ENCODE assay signal across 22 cellular contexts in genomic region chr12:109637341-109637740, GRCh38.
DNase-seq lines count a peak whose midpoint lies in the region; ATAC-seq and TF ChIP-seq lines count a peak whose summit lies in the region.
"Had no signal": no experiment of that assay in that cellular context is flagged by ENCODE, and none has a peak within 500 bp of the region (broad histone marks: within the 10 kb centered on the region; RNA-seq: fewer than 3 reads in every experiment).

No MANE protein-coding gene starts in this region.

- POLR2A ChIA-PET in activated CD4-positive, alpha-beta T cell treated with anti-CD3 and anti-CD28 coated beads, Interleukin-2, amount 10 ng/mL, durations not matched to agents 7 days and 5 days (lab: Charles Lee): no interaction called here

- WGBS in transverse colon (ENCODE audit: low coverage in 1 of 2), 2 donors: 11% methylated on average over 6 of the region's 6 CpGs; no CpG with 5 or more reads in 1 of the 2 donors

- peaks cover 8% of the 10 kb centered on the region for H3K9me3 Mint-ChIP-seq in activated CD4-positive, alpha-beta T cell treated with anti-CD3 and anti-CD28 coated beads, Interleukin-2, amount 10 ng/mL, durations not matched to agents 7 days and 5 days

- no peaks in the 10 kb centered on the region for H3K4me1 Mint-ChIP-seq in activated CD4-positive, alpha-beta T cell treated with anti-CD3 and anti-CD28 coated beads, Interleukin-2, amount 10 ng/mL, durations not matched to agents 7 days and 5 days
- H3K4me1 Mint-ChIP-seq: T-cell had no signal

- H3K27ac ChIP-seq in WERI-Rb-1: peak overlapping the region; percentile 72
- H3K27ac ChIP-seq in transverse colon: no peak overlapping the region
- H3K27ac ChIP-seq: 22Rv1, KMS-11, SJSA1 had no signal

- ATAC-seq in HG02588 (IDR thresholded peaks at IDR 0.05; ENCODE audit: unreplicated experiment): no peak
- ATAC-seq: GM12878, HCT116, HepG2, T-cell had no signal

- H3K4me1 ChIP-seq in transverse colon: no peaks in the 10 kb centered on the region
- H3K4me1 ChIP-seq: BE2C, SJSA1 had no signal

- H3K36me3 ChIP-seq in WERI-Rb-1: no peaks in the 10 kb centered on the region
- no peaks in the 10 kb centered on the region for H3K36me3 ChIP-seq in transverse colon
- H3K36me3 ChIP-seq: BE2C, SJSA1 had no signal

- TF ChIP-seq POLR2A in transverse colon (IDR thresholded peaks at IDR 0.05): no peak

- no peak for TF ChIP-seq CTCF in WERI-Rb-1 (IDR thresholded peaks at IDR 0.05; ENCODE audit: low read depth, low read length)
- TF ChIP-seq CTCF in transverse colon (IDR thresholded peaks at IDR 0.05): no peak

- in situ Hi-C loops in transverse colon (cut with MboI; ENCODE audit: low pct_ligation_motif_present in 1 of 4, low pct_unique_long_range_greater_than_20kb in 1 of 4, low sequenced_read_pairs in 3 of 4): no loop called here

- TF ChIP-seq EP300 in transverse colon (IDR thresholded peaks at IDR 0.05; ENCODE audit: low read depth): no peak

- H3K4me3 Mint-ChIP-seq in activated CD4-positive, alpha-beta T cell treated with anti-CD3 and anti-CD28 coated beads, Interleukin-2, amount 10 ng/mL, durations not matched to agents 7 days and 5 days: no peak overlapping the region
- H3K4me3 Mint-ChIP-seq: CD4-positive, alpha-beta T cell; T-cell had no signal

- H3K9me3 ChIP-seq in WERI-Rb-1 (ENCODE audit: severe bottlenecking) (peaks cover 2% of the 10 kb centered on the region), transverse colon (no peaks in the 10 kb centered on the region)
- H3K9me3 ChIP-seq: BE2C, SJSA1 had no signal

- DNase-seq in DMS53 (lab: John Stamatoyannopoulos, UW): peak; percentile 23
- DNase-seq in DMS53 treated with DMSO at 0.1 percent for 48 hours (lab: John Stamatoyannopoulos, UW; ENCODE audit: unreplicated experiment): no peak
- DNase-seq in DMS 273 treated with DMSO at 0.1 percent for 48 hours (lab: John Stamatoyannopoulos, UW): peak; percentile 81
- DNase-seq in NCI-H2171 treated with DMSO at 0.1 percent for 48 hours (lab: John Stamatoyannopoulos, UW): peak; percentile 96
- peak; percentile 34 for DNase-seq in WERI-Rb-1
- DNase-seq in transverse colon: no peak
- no peak for DNase-seq in activated CD4-positive, alpha-beta T cell treated with anti-CD3 and anti-CD28 coated beads, Interleukin-2, amount 10 ng/mL, durations not matched to agents 7 days and 5 days
- DNase-seq: BE2C; Calu3; CD4-positive, alpha-beta T cell; GDM1; NCI-H1048; NCI-H187 treated with DMSO at 0.1 percent for 48 hours; NCI-H510A; T-cell had no signal

- CTCF ChIA-PET in activated CD4-positive, alpha-beta T cell treated with anti-CD3 and anti-CD28 coated beads, Interleukin-2, amount 10 ng/mL, durations not matched to agents 7 days and 5 days (lab: Charles Lee): interaction anchor here (0.6 kb wide), 1 partner anchor 21 kb away, joined by 3 read pairs; no protein-coding TSS in a partner anchor

- H3K4me3 ChIP-seq in WERI-Rb-1 (ENCODE audit: low read depth, low read length): no peak overlapping the region
- no peak overlapping the region for H3K4me3 ChIP-seq in transverse colon
- H3K4me3 ChIP-seq: GM12878, SJSA1 had no signal

- H3K27me3 ChIP-seq in WERI-Rb-1 (ENCODE audit: insufficient read depth, low read depth, severe bottlenecking): no peaks in the 10 kb centered on the region
- H3K27me3 ChIP-seq in transverse colon: no peaks in the 10 kb centered on the region
- H3K27me3 ChIP-seq: BE2C, SJSA1 had no signal

- no peak overlapping the region for H3K27ac Mint-ChIP-seq in activated CD4-positive, alpha-beta T cell treated with anti-CD3 and anti-CD28 coated beads, Interleukin-2, amount 10 ng/mL, durations not matched to agents 7 days and 5 days
- H3K27ac Mint-ChIP-seq: CD4-positive, alpha-beta T cell; T-cell had no signal

- intact Hi-C loops in transverse colon (cut with DNase I; ENCODE audit: low total_unique reads): no loop called here

- no peaks in the 10 kb centered on the region for H3K36me3 Mint-ChIP-seq in activated CD4-positive, alpha-beta T cell treated with anti-CD3 and anti-CD28 coated beads, Interleukin-2, amount 10 ng/mL, durations not matched to agents 7 days and 5 days (ENCODE audit: low read depth)
- H3K36me3 Mint-ChIP-seq: T-cell had no signal

- H3K27me3 Mint-ChIP-seq in activated CD4-positive, alpha-beta T cell treated with anti-CD3 and anti-CD28 coated beads, Interleukin-2, amount 10 ng/mL, durations not matched to agents 7 days and 5 days: peaks cover 3% of the 10 kb centered on the region

Comparison
In these comparisons a context has a peak if more than half of its experiments do, and no peak if none do; other contexts are left out.
1. DNase-seq: peak in DMS53 (single experiment), DMS 273 treated with DMSO at 0.1 percent for 48 hours (single experiment), NCI-H2171 treated with DMSO at 0.1 percent for 48 hours (single experiment) and WERI-Rb-1 (single experiment); none in DMS53 treated with DMSO at 0.1 percent for 48 hours (single experiment), transverse colon (single experiment) and activated CD4-positive, alpha-beta T cell treated with anti-CD3 and anti-CD28 coated beads, Interleukin-2, amount 10 ng/mL, durations not matched to agents 7 days and 5 days (single experiment).